In the genomic region with DNA sequence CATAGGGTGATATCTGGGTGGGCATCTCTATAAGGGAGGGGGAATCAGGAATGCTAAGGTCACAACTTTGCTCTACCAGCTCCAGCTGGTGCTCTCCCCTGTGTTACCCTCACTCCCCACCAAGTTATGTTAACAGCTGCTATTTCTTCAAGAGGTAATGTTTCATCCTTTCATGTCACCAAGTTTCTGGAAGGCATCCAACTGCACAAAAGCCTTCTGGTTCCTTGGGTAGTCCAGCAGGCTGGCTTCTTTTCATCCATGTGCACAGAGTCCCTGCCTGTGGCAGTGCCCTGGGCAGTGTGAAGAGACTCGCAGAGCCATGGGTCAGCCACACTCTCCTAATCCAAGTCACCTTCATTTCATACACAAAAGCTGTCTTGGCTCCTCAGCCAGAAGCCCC, we compare ENCODE assay signal across 17 cellular contexts.
"Had no signal": no experiment of that assay in that cellular context is flagged by ENCODE, and none has a peak within 500 bp of the region (broad histone marks: within the 10 kb centered on the region; RNA-seq: fewer than 3 reads in every experiment).

No MANE protein-coding gene starts in this region.

- ATAC-seq: esophagus mucosa; heart right ventricle; left lobe of liver; mucosa of descending colon; naive thymus-derived CD8-positive, alpha-beta T cell; right cardiac atrium had no signal

- H3K27ac Mint-ChIP-seq: naive thymus-derived CD8-positive, alpha-beta T cell; type B pancreatic cell had no signal

- H3K4me1 Mint-ChIP-seq: naive thymus-derived CD8-positive, alpha-beta T cell; neural crest cell had no signal

- DNase-seq: cortex of kidney; effector memory CD4-positive, alpha-beta T cell; heart right ventricle; kidney glomerular epithelial cell; mammary epithelial cell; mucosa of descending colon; naive thymus-derived CD8-positive, alpha-beta T cell; right cardiac atrium; small intestine; stimulated activated CD4-positive, alpha-beta T cell treated with anti-CD3 and anti-CD28 coated beads, Interleukin-12 subunit alpha, Interleukin-12 subunit beta, amount 100 ng/mL, for 4 hours; stimulated activated CD4-positive, alpha-beta T cell treated with anti-CD3 and anti-CD28 coated beads, Interleukin-2, amount 100 ng/mL, for 48 hours; stimulated activated naive CD4-positive, alpha-beta T cell treated with Interleukin-2 at 50 U/mL for 16 hours; thyroid gland had no signal

- H3K4me3 Mint-ChIP-seq: naive thymus-derived CD8-positive, alpha-beta T cell; neural crest cell; type B pancreatic cell had no signal

- H3K27me3 Mint-ChIP-seq: type B pancreatic cell had no signal
